18 cellular contexts compared by ENCODE assay signal in the genomic region with DNA sequence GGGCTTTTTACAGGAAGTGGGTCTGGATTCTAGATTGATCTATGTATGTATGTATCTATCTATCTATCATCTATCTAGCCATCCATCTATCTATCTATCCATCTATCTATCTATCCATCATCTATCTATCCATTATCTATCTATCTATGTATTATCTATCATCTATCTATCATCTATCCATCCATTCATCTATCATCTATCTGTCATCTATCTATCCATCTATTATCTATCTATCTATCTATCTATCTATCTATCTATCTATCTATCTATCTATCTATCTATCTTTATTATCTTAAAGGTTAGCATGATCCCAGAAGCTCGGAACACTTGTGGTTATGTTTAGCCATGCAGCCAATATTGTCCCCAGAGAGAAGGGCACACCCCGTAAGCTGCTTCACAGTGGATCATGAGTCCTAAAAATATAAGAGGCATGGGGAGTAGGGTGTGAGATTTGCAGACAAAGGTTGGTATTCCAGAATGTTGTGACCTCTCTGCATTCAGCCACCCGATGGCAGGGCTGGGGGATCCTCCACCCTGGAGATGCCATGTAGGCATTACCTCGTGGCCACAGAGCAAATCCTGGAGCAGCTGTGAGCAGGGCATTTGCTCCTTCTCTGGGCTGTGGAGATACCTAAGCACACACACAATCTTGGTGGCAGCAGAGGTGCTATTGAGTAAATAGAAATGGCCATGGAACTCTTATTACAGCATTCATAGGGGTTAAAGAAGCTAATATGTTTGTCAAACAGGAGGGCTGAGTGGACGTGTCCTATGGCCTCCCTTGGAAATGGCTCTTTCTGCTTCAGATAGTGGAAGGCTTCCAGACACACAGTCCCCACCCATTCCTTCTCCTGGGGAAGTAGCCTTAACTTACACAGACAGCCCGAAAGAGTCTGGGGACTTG.
DNase-seq lines count a peak whose midpoint lies in the region; ATAC-seq and TF ChIP-seq lines count a peak whose summit lies in the region.
"Had no signal": no experiment of that assay in that cellular context is flagged by ENCODE, and none has a peak within 500 bp of the region (broad histone marks: within the 10 kb centered on the region; RNA-seq: fewer than 3 reads in every experiment).

No MANE protein-coding gene starts in this region.

- no peak for ATAC-seq in omental fat pad (ENCODE audit: low FRiP score)
- ATAC-seq in GM21360 (IDR thresholded peaks at IDR 0.05; ENCODE audit: unreplicated experiment), result no peak
- ATAC-seq: A549 had no signal

- H3K27me3 Mint-ChIP-seq in mesothelial cell of epicardium (ENCODE audit: low read depth), result peaks cover 5% of the 10 kb centered on the region

- no peak overlapping the region for H3K9ac ChIP-seq in smooth muscle cell (ENCODE audit: low read depth)
- H3K9ac ChIP-seq: BLaER1 had no signal

- no peaks in the 10 kb centered on the region for H3K4me1 ChIP-seq in smooth muscle cell (ENCODE audit: low read depth)
- H3K4me1 ChIP-seq: A549, BLaER1, HAP-1 had no signal

- no peaks in the 10 kb centered on the region for H3K9me3 Mint-ChIP-seq in mesothelial cell of epicardium

- H3K4me2 ChIP-seq in smooth muscle cell, result peak overlapping the region; percentile 50
- H3K4me2 ChIP-seq: A549, BLaER1 had no signal

- peaks cover 43% of the 10 kb centered on the region for H3K4me1 Mint-ChIP-seq in mesothelial cell of epicardium
- H3K4me1 Mint-ChIP-seq: CD14-positive monocyte; CD4-positive, alpha-beta memory T cell had no signal

- H4K20me1 ChIP-seq in smooth muscle cell (ENCODE audit: low read depth), result no peaks in the 10 kb centered on the region
- H4K20me1 ChIP-seq: BLaER1 had no signal

- H3K27me3 ChIP-seq in smooth muscle cell (ENCODE audit: low read depth), result no peaks in the 10 kb centered on the region
- H3K27me3 ChIP-seq: BLaER1 had no signal

- no peaks in the 10 kb centered on the region for H3K79me2 ChIP-seq in smooth muscle cell (ENCODE audit: low read depth)

- H3K36me3 Mint-ChIP-seq in mesothelial cell of epicardium, result no peaks in the 10 kb centered on the region
- H3K36me3 Mint-ChIP-seq: CD14-positive monocyte; CD4-positive, alpha-beta memory T cell had no signal

- no peak overlapping the region for H2AFZ ChIP-seq in smooth muscle cell (ENCODE audit: low read depth)

- TF ChIP-seq CTCF in mesothelial cell of epicardium (IDR thresholded peaks at IDR 0.05; ENCODE audit: unreplicated experiment), result no peak
- no peak for TF ChIP-seq CTCF in smooth muscle cell (IDR thresholded peaks at IDR 0.05; ENCODE audit: borderline replicate concordance, insufficient read depth, poor library complexity, severe bottlenecking)
- no peak for TF ChIP-seq CTCF in omental fat pad (IDR thresholded peaks at IDR 0.05)

- no peak overlapping the region for H3K27ac ChIP-seq in smooth muscle cell (ENCODE audit: low read depth)
- H3K27ac ChIP-seq: 22Rv1, A549, BLaER1, HL-60 had no signal

- H3K4me3 ChIP-seq in smooth muscle cell, result no peak overlapping the region
- H3K4me3 ChIP-seq: A549, BLaER1, HAP-1 had no signal

- no peaks in the 10 kb centered on the region for H3K36me3 ChIP-seq in smooth muscle cell (ENCODE audit: low read depth)
- H3K36me3 ChIP-seq: BLaER1, HAP-1 had no signal

- no peak overlapping the region for H3K4me3 Mint-ChIP-seq in mesothelial cell of epicardium
- H3K4me3 Mint-ChIP-seq: CD4-positive, alpha-beta memory T cell had no signal

- peak; percentile 6 for DNase-seq in HT1080 (ENCODE audit: low read depth)
- DNase-seq in ecto neural progenitor cell (ENCODE audit: low spot score), result peak; percentile 18
- no peak for DNase-seq in mesothelial cell of epicardium (ENCODE audit: low spot score in 2 of 2, unreplicated experiment in 2 of 2)
- no peak for DNase-seq in smooth muscle cell (lab: John Stamatoyannopoulos, UW; ENCODE audit: unreplicated experiment)
- no peak for DNase-seq in omental fat pad (ENCODE audit: low spot score)
- no peak for DNase-seq in AG20443 (ENCODE audit: low spot score)
- DNase-seq: CD4-positive, alpha-beta memory T cell; DMS153; DMS79; GDM1; KBM-7 had no signal

- no peaks in the 10 kb centered on the region for H3F3A ChIP-seq in smooth muscle cell (ENCODE audit: low read depth)

- 69% methylated on average over 6 of the region's 6 CpGs for WGBS in smooth muscle cell (ENCODE audit: low lambda C conversion rate)

- no peaks in the 10 kb centered on the region for H3K9me3 ChIP-seq in smooth muscle cell (replicated peaks; ENCODE audit: low read depth)
- H3K9me3 ChIP-seq: BLaER1, HAP-1 had no signal

- peak overlapping the region; percentile 2 for H3K27ac Mint-ChIP-seq in mesothelial cell of epicardium
- H3K27ac Mint-ChIP-seq: CD4-positive, alpha-beta memory T cell had no signal

Comparison
In these comparisons a context has a peak if more than half of its experiments do, and no peak if none do; other contexts are left out.
1. DNase-seq: peak in HT1080 (single experiment) and ecto neural progenitor cell (single experiment); none in mesothelial cell of epicardium (0 of 2), smooth muscle cell (single experiment), omental fat pad (single experiment) and AG20443 (single experiment).